Comparison of ENCODE assay signal across 1 cellular context in the genomic region with DNA sequence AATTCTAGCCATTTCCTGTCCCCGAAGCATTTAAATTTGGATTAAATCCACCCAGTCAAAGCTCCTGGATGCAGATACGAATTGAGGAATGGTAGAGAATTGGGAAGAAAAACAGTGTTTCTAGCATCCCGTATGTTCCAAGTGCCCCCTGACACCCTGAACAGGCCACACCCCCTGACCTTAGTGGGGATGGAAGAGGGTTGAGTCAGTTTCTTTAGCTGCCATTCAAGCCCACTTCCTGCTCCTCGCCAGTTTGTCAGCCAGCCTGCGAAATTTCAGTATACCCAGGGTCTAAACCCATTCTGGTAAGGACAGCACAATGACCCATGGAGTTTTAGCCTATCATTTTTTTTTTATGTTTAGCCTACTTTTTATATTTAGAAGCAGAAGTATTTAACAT.
TF ChIP-seq lines count a peak whose summit lies in the region.

No MANE protein-coding gene starts in this region.

TF ChIP-seq in HCT116, 20 proteins besides CTCF, POLR2A, EP300 and RAD21 (continued from another document):
- TF ChIP-seq CEBPB (IDR thresholded peaks at IDR 0.05; ENCODE audit: low read depth) (no peak), YY1 (IDR thresholded peaks at IDR 0.05; ENCODE audit: extremely low read depth, insufficient replicate concordance, low read depth, low read length) (no peak)
